1 cellular context compared by ENCODE assay signal in the genomic region with DNA sequence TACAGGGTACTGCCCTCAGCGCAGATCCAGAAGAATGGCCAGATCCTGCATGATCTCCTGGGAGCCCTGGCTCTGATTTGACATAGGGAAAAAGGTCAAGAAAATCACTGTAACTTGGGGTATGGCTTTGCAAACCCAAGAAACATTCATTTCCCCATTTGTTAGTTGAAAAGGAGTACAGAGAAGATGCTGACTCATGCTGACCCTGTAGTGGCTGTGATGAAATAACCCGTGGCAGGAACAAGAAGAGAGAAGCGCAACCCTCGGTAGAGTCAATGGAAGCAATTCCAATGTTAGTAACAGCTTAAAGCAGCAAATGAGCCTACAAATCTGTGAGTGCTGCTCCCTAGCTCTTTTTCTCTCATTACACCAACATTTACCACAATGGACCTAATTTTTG.
TF ChIP-seq lines count a peak whose summit lies in the region.

No MANE protein-coding gene starts in this region.

TF ChIP-seq in H1, 55 proteins besides CTCF, POLR2A, EP300 and RAD21 (continued from another document):
- TF ChIP-seq EZH2 (IDR thresholded peaks at IDR 0.05; ENCODE audit: low read depth, low read length, severe bottlenecking) (no peak), BACH1 (IDR thresholded peaks at IDR 0.05; ENCODE audit: low read length) (peak; percentile 23; the same call in 1 of the 2 replicates), RFX5 (IDR thresholded peaks at IDR 0.05; ENCODE audit: borderline replicate concordance, low read depth, low read length) (no peak), POU5F1 (IDR thresholded peaks at IDR 0.05; ENCODE audit: low read depth, low read length) (no peak), ASH2L (IDR thresholded peaks at IDR 0.05; ENCODE audit: low read length) (no peak), CHD2 (IDR thresholded peaks at IDR 0.05; ENCODE audit: low read length) (no peak), CTBP2 (IDR thresholded peaks at IDR 0.05; ENCODE audit: borderline replicate concordance, insufficient read depth, insufficient read length, low read length) (no peak), HDAC6 (IDR thresholded peaks at IDR 0.05; ENCODE audit: low read depth, low read length) (no peak), SP2 (IDR thresholded peaks at IDR 0.05; ENCODE audit: low read length) (no peak), KDM1A (IDR thresholded peaks at IDR 0.05; ENCODE audit: borderline replicate concordance, low read length) (no peak)
- TF ChIP-seq, protein P1, sequence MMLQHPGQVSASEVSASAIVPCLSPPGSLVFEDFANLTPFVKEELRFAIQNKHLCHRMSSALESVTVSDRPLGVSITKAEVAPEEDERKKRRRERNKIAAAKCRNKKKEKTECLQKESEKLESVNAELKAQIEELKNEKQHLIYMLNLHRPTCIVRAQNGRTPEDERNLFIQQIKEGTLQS (IDR thresholded peaks at IDR 0.05; ENCODE audit: insufficient read depth, low read depth, low read length): no peak
- TF ChIP-seq, protein P2, sequence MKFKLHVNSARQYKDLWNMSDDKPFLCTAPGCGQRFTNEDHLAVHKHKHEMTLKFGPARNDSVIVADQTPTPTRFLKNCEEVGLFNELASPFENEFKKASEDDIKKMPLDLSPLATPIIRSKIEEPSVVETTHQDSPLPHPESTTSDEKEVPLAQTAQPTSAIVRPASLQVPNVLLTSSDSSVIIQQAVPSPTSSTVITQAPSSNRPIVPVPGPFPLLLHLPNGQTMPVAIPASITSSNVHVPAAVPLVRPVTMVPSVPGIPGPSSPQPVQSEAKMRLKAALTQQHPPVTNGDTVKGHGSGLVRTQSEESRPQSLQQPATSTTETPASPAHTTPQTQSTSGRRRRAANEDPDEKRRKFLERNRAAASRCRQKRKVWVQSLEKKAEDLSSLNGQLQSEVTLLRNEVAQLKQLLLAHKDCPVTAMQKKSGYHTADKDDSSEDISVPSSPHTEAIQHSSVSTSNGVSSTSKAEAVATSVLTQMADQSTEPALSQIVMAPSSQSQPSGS (IDR thresholded peaks at IDR 0.05; ENCODE audit: low read length): no peak
TF ChIP-seq in H1: peak in this region for 2.
